In genomic region chr3:107522510-107523360, GRCh38 we compare ENCODE assay signal across 1 cellular context.
TF ChIP-seq lines count a peak whose summit lies in the region.

Gene BBX (plus strand): TSS chr3:107522962. CDS start chr3:107710461, 187,499 bp downstream.

TF ChIP-seq in HepG2, 621 proteins besides CTCF, POLR2A, EP300 and RAD21 (continued from another document and continues in another):
- TF ChIP-seq THRA (CRISPR knock-in tag; IDR thresholded peaks at IDR 0.05; ENCODE audit: borderline replicate concordance) (no peak), ARNTL (CRISPR knock-in tag; IDR thresholded peaks at IDR 0.05) (no peak), ZNF598 (CRISPR knock-in tag; IDR thresholded peaks at IDR 0.05; ENCODE audit: borderline replicate concordance) (no peak), ZNF44 (CRISPR knock-in tag; IDR thresholded peaks at IDR 0.05) (no peak), NR3C1 (CRISPR knock-in tag; IDR thresholded peaks at IDR 0.05) (no peak), ZNF709 (CRISPR knock-in tag; IDR thresholded peaks at IDR 0.05) (no peak), ZNF674 (CRISPR knock-in tag; IDR thresholded peaks at IDR 0.05; ENCODE audit: low read depth) (no peak), ZNF367 (CRISPR knock-in tag; IDR thresholded peaks at IDR 0.05; ENCODE audit: borderline replicate concordance) (peak; percentile 41; the same call in 1 of the 2 replicates), DMAP1 (CRISPR knock-in tag; IDR thresholded peaks at IDR 0.05) (no peak; the same call in 1 of the 2 replicates), ARID2 (CRISPR knock-in tag; IDR thresholded peaks at IDR 0.05; ENCODE audit: borderline replicate concordance) (no peak), BRCA1 (CRISPR knock-in tag; IDR thresholded peaks at IDR 0.05) (no peak), MAX (IDR thresholded peaks at IDR 0.05) (peak; percentile 36; the same call in 1 of the 2 replicates), TBX2 (CRISPR knock-in tag; IDR thresholded peaks at IDR 0.05; ENCODE audit: borderline replicate concordance) (no peak; the same call in 1 of the 2 replicates), HES4 (CRISPR knock-in tag; IDR thresholded peaks at IDR 0.05; ENCODE audit: borderline replicate concordance) (no peak), ZNF549 (CRISPR knock-in tag; IDR thresholded peaks at IDR 0.05) (no peak), ZZZ3 (CRISPR knock-in tag; IDR thresholded peaks at IDR 0.05; ENCODE audit: borderline replicate concordance) (no peak), SAFB2 (CRISPR knock-in tag; IDR thresholded peaks at IDR 0.05; ENCODE audit: borderline replicate concordance, low read depth) (no peak), ZNF724P (CRISPR knock-in tag; IDR thresholded peaks at IDR 0.05; ENCODE audit: borderline replicate concordance) (no peak), ZNF747 (CRISPR knock-in tag; IDR thresholded peaks at IDR 0.05; ENCODE audit: borderline replicate concordance) (no peak), ZNF746 (CRISPR knock-in tag; IDR thresholded peaks at IDR 0.05) (0 out of 2 replicates have a peak, but pooled peaks have one; percentile 38), NR1H2 (CRISPR knock-in tag; IDR thresholded peaks at IDR 0.05; ENCODE audit: borderline replicate concordance, low read depth) (no peak), HNRNPH1 (optimal IDR thresholded peaks at IDR 0.05; ENCODE audit: low read depth, low read length) (no peak), ZSCAN20 (CRISPR knock-in tag; IDR thresholded peaks at IDR 0.05; ENCODE audit: borderline replicate concordance) (no peak), ZNF432 (CRISPR knock-in tag; IDR thresholded peaks at IDR 0.05; ENCODE audit: borderline replicate concordance) (no peak), HNF1B (CRISPR knock-in tag; IDR thresholded peaks at IDR 0.05) (no peak), POLR2AphosphoS5 (IDR thresholded peaks at IDR 0.05; ENCODE audit: low read depth, low read length) (peak; percentile 75), BRF2 (CRISPR knock-in tag; IDR thresholded peaks at IDR 0.05) (no peak), CEBPB (IDR thresholded peaks at IDR 0.05; ENCODE audit: borderline replicate concordance, low read depth, low read length) (no peak), KAT8 (CRISPR knock-in tag; IDR thresholded peaks at IDR 0.05) (peak; percentile 82), TGIF2 (CRISPR knock-in tag; IDR thresholded peaks at IDR 0.05) (peak; percentile 54; the same call in 1 of the 2 replicates), ZNF501 (CRISPR knock-in tag; IDR thresholded peaks at IDR 0.05) (peak; percentile 53; the same call in 1 of the 2 replicates), KLF15 (CRISPR knock-in tag; IDR thresholded peaks at IDR 0.05; ENCODE audit: borderline replicate concordance) (no peak), PHF8 (CRISPR knock-in tag; IDR thresholded peaks at IDR 0.05) (peak; percentile 73), MBNL3 (CRISPR knock-in tag; conservative IDR thresholded peaks at IDR 0.05) (no peak), MED1 (CRISPR knock-in tag; IDR thresholded peaks at IDR 0.05) (no peak), AHR (CRISPR knock-in tag; IDR thresholded peaks at IDR 0.05) (no peak), ARID5B (CRISPR knock-in tag; IDR thresholded peaks at IDR 0.05) (peak; percentile 47), ARHGAP35 (CRISPR knock-in tag; IDR thresholded peaks at IDR 0.05; ENCODE audit: borderline replicate concordance) (no peak), KDM6A (CRISPR knock-in tag; IDR thresholded peaks at IDR 0.05; ENCODE audit: low read depth) (no peak), DMTF1 (CRISPR knock-in tag; IDR thresholded peaks at IDR 0.05) (no peak), TOPORS (CRISPR knock-in tag; IDR thresholded peaks at IDR 0.05) (no peak), KLF13 (CRISPR knock-in tag; IDR thresholded peaks at IDR 0.05) (no peak), FOXP1 (IDR thresholded peaks at IDR 0.05) (peak; percentile 48; the same call in 1 of the 2 replicates), FOXP1 (CRISPR knock-in tag; IDR thresholded peaks at IDR 0.05) (no peak; the same call in 1 of the 2 replicates), NFYB (CRISPR knock-in tag; IDR thresholded peaks at IDR 0.05) (peak; percentile 98), ZNF792 (CRISPR knock-in tag; IDR thresholded peaks at IDR 0.05) (no peak; the same call in 1 of the 2 replicates), SRSF9 (IDR thresholded peaks at IDR 0.05; ENCODE audit: borderline replicate concordance, insufficient read depth, low read depth, low read length, poor library complexity, severe bottlenecking) (no peak), WIZ (CRISPR knock-in tag; IDR thresholded peaks at IDR 0.05) (no peak), E2F5 (CRISPR knock-in tag; conservative IDR thresholded peaks at IDR 0.05) (no peak), NBN (conservative IDR thresholded peaks at IDR 0.05) (no peak), SNRNP70 (IDR thresholded peaks at IDR 0.05; ENCODE audit: low read depth, low read length) (no peak), FUBP1 (CRISPR knock-in tag; IDR thresholded peaks at IDR 0.05; ENCODE audit: borderline replicate concordance) (no peak), IRF9 (CRISPR knock-in tag; IDR thresholded peaks at IDR 0.05; ENCODE audit: borderline replicate concordance) (no peak), HOXA3 (CRISPR knock-in tag; IDR thresholded peaks at IDR 0.05) (peak; percentile 43; the same call in 1 of the 2 replicates), ATAD3A (CRISPR knock-in tag; IDR thresholded peaks at IDR 0.05) (no peak), FOSL2 (CRISPR knock-in tag; IDR thresholded peaks at IDR 0.05) (peak; percentile 29)
